In genomic region chr12:71665109-71665476, GRCh38 we compare ENCODE assay signal across 8 cellular contexts. TPM values are rescaled to one million over a fixed set of nuclear protein-coding genes. Genes with fewer than 3 reads are reported as not detected.
DNase-seq lines count a peak whose midpoint lies in the region; TF ChIP-seq lines count a peak whose summit lies in the region.

No MANE protein-coding gene starts in this region.

- no peak overlapping the region for H3K4me2 ChIP-seq in mesendoderm (ENCODE audit: low read length)

- peak overlapping the region; percentile 92 to 96 for H3K27ac ChIP-seq in ascending aorta
- no peak overlapping the region for H3K27ac ChIP-seq in mesendoderm (ENCODE audit: low read depth, low read length)
- H3K27ac ChIP-seq in vagina = peak overlapping the region; percentile 94

- peaks cover 25% of the 10 kb centered on the region for H3K79me2 ChIP-seq in mesendoderm (ENCODE audit: control insufficient read depth, insufficient read depth, low read length)

- H2BK15ac ChIP-seq in mesendoderm (replicated peaks; ENCODE audit: low read depth) = no peak overlapping the region

- TF ChIP-seq CTCF in ascending aorta (IDR thresholded peaks at IDR 0.05) (no peak), vagina (IDR thresholded peaks at IDR 0.05) (no peak)

- H3K36me3 ChIP-seq in ascending aorta (peaks cover 0 to under 1% of the 10 kb centered on the region in 2 donors), mesendoderm (ENCODE audit: control insufficient read depth, insufficient read depth, low read length) (no peaks in the 10 kb centered on the region), vagina (no peaks in the 10 kb centered on the region)

- intact Hi-C loops in ascending aorta (cut with DNase I) (loop anchor here (2.0 kb wide), 1 partner anchor 174 kb away; the partner anchor contains the start of gene TBC1D15), vagina (cut with DNase I) (loop anchor here (10.0 kb wide), 1 partner anchor 90 kb away; the partner anchor contains the start of gene RAB21)

- H2BK120ac ChIP-seq in mesendoderm (ENCODE audit: low read depth, low read length) = no peak overlapping the region

- H3K9ac ChIP-seq in mesendoderm (ENCODE audit: low read length) = peak overlapping the region; percentile 56

- H3K79me1 ChIP-seq in mesendoderm (ENCODE audit: low read length) = peaks cover 2% of the 10 kb centered on the region

- H4K5ac ChIP-seq in mesendoderm (ENCODE audit: low read length) = no peak overlapping the region

- no peak overlapping the region for H3K23ac ChIP-seq in mesendoderm (ENCODE audit: low read length)

- H3K9me3 ChIP-seq in ascending aorta (no peaks in the 10 kb centered on the region), vagina (no peaks in the 10 kb centered on the region)

- TF ChIP-seq POLR2A in vagina (IDR thresholded peaks at IDR 0.05) = no peak

- H4K8ac ChIP-seq in mesendoderm (ENCODE audit: low read depth, low read length) = no peak overlapping the region

- no peak overlapping the region for H2BK5ac ChIP-seq in mesendoderm (ENCODE audit: low read length)

- no peak overlapping the region for H3K4ac ChIP-seq in mesendoderm (ENCODE audit: low read depth, low read length)

- H3K27me3 ChIP-seq in ascending aorta (no peaks in the 10 kb centered on the region), mesendoderm (ENCODE audit: insufficient read depth, low read length, poor library complexity) (no peaks in the 10 kb centered on the region), vagina (no peaks in the 10 kb centered on the region)

- no peak overlapping the region for H3K18ac ChIP-seq in mesendoderm (ENCODE audit: low read length)

- DNase-seq in stimulated activated CD4-positive, alpha-beta T cell treated with anti-CD3 and anti-CD28 coated beads, Interleukin-15, amount 100 ng/mL, for 24 hours = peak; percentile 11
- DNase-seq in stimulated activated CD4-positive, alpha-beta T cell treated with anti-CD3 and anti-CD28 coated beads, Interleukin-4, amount 100 ng/mL, for 4 hours = no peak
- DNase-seq in ascending aorta (ENCODE audit: low spot score in 2 of 2) (no peak), mesendoderm (no peak), vagina (ENCODE audit: extremely low spot score in 2 of 2) (no peak), NCI-H1930 (lab: John Stamatoyannopoulos, UW) (no peak)
- DNase-seq in stimulated activated naive CD4-positive, alpha-beta T cell treated with Interleukin-2 at 50 U/mL for 16 hours (lab: John Stamatoyannopoulos, UW) = no peak
- no peak for DNase-seq in activated CD4-positive, alpha-beta T cell treated with anti-CD3 and anti-CD28 coated beads for 48 hours

- peak overlapping the region; percentile 91 to 95 for H3K4me3 ChIP-seq in ascending aorta
- H3K4me3 ChIP-seq in mesendoderm (ENCODE audit: low read length) = peak overlapping the region; percentile 12
- peak overlapping the region; percentile 82 to 96 for H3K4me3 ChIP-seq in vagina

- H3K4me1 ChIP-seq in ascending aorta (peaks cover 0 to 17% of the 10 kb centered on the region in 2 donors), mesendoderm (ENCODE audit: control insufficient read depth, low read depth, low read length) (peaks cover 2% of the 10 kb centered on the region), vagina (peaks cover 35% of the 10 kb centered on the region)

- H3K56ac ChIP-seq in mesendoderm (ENCODE audit: low read length) = no peak overlapping the region

- no CpG with 5 or more reads among the region's 4 CpGs for WGBS in mesendoderm (ENCODE audit: extremely low coverage, insufficient coverage, low lambda C conversion rate)

- no peak overlapping the region for H2AK5ac ChIP-seq in mesendoderm (ENCODE audit: low read length)

RNA-seq across cellular contexts. Expression of gene THAP2, which starts 1.0 kb away (rescaled TPM):
- total RNA-seq in ascending aorta (2.6 TPM), vagina (4.7 TPM)
- polyA plus RNA-seq in mesendoderm (2013, experiment 1 of 2) = 3.6 TPM
- polyA plus RNA-seq in mesendoderm (2013, experiment 2 of 2) = 3.3 TPM

RNA-seq across cellular contexts. Expression of gene ZFC3H1, which starts 1.4 kb away (rescaled TPM):
- total RNA-seq in ascending aorta (15.8 TPM), vagina (121 TPM)
- polyA plus RNA-seq in mesendoderm (2013, experiment 1 of 2) = 11.0 TPM
- 11.4 TPM for polyA plus RNA-seq in mesendoderm (2013, experiment 2 of 2)

RNA-seq across cellular contexts. Expression of gene TMEM19, which starts 20.8 kb away (rescaled TPM):
- 14.5 TPM for total RNA-seq in ascending aorta
- 9.5 TPM for polyA plus RNA-seq in mesendoderm (2013, experiment 1 of 2)
- 9.5 TPM for polyA plus RNA-seq in mesendoderm (2013, experiment 2 of 2)
- 19.6 TPM for total RNA-seq in vagina

Comparison
In these comparisons a context has a peak if more than half of its experiments do, and no peak if none do; other contexts are left out.
1. H3K4me3 ChIP-seq: peak in every context shown above with its lines; median percentile 93 in ascending aorta; 89 in vagina; 12 in mesendoderm.